Comparison of ENCODE assay signal across 17 cellular contexts in the genomic region with DNA sequence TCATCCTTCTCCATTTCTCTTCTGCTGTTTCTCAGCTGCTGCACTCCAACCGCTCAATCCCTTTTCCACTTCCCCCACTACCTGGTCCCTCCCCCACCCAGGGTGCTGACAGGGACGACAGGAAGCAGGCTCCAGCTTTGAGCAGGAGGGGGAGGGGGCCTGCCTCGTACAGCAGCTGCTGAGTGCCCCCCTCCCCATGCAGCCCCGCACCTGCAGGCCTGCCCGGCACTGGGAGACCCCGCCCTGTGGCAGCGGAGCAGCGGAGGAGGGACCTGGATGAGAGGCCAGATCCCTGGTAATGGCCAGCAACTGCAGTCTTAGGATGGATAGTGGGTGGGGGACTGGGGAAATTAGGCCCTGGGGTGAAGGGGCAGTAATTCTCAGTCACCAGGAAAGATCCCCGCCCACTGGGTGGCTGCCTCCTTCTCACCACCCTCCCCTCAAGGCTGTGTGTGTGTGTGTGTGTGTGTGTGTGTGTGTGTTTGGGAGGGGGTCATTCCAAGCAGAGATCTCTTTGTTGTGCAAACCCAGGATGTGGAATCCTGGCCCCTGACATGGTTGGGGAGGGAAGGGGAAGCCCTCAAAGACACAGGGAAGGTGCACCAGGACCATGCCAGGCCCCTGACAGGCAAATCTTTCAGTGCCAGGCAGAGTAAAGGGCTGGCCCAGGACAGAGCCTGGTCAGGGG. TPM values are rescaled to one million over a fixed set of nuclear protein-coding genes. Genes with fewer than 3 reads are reported as not detected.
DNase-seq lines count a peak whose midpoint lies in the region; ATAC-seq, FAIRE-seq and TF ChIP-seq lines count a peak whose summit lies in the region.
"Had no signal": no experiment of that assay in that cellular context is flagged by ENCODE, and none has a peak within 500 bp of the region (broad histone marks: within the 10 kb centered on the region; RNA-seq: fewer than 3 reads in every experiment).

No MANE protein-coding gene starts in this region.

- H3K9ac ChIP-seq in Loucy (ENCODE audit: low read depth, low read length, poor library complexity, severe bottlenecking), result peak overlapping the region; percentile 16
- 0 out of 4 replicates have a peak overlapping the region, but pooled peaks of 1 of the 2 experiments have one; percentile 2 for H3K9ac ChIP-seq in K562 (ENCODE audit: insufficient read depth in 1 of 2, low read depth in 2 of 2, low read length in 2 of 2)
- H3K9ac ChIP-seq: KMS-11 had no signal

- H3K4me2 ChIP-seq in Loucy (ENCODE audit: low read depth, low read length, poor library complexity, severe bottlenecking), result no peak overlapping the region
- no peak overlapping the region for H3K4me2 ChIP-seq in K562 (ENCODE audit: insufficient read depth, low read length)
- H3K4me2 ChIP-seq: KMS-11 had no signal

- FAIRE-seq in K562 (lab: Jason Lieb, UNC), result no peak
- FAIRE-seq: GM12878, islet of Langerhans had no signal

- POLR2A ChIA-PET in K562 (lab: Yijun Ruan, JAX), result interaction anchor here (0.6 kb wide), 1 partner anchor 44 kb away, joined by 4 read pairs; no protein-coding TSS in a partner anchor

- BruUV-seq in K562 (replicated peaks; lab: Mats Ljungman, UMichigan), result no TSS peak

- DNase-seq in NCI-H2196 (lab: John Stamatoyannopoulos, UW; ENCODE audit: unreplicated experiment), result peak; percentile 88
- no peak for DNase-seq in K562 (ENCODE audit: extremely low read depth in 1 of 4, low spot score in 3 of 4)
- DNase-seq in stomach, result no peak
- DNase-seq in SKM-1 (lab: John Stamatoyannopoulos, UW; ENCODE audit: unreplicated experiment), result no peak
- DNase-seq in nucleus accumbens (lab: John Stamatoyannopoulos, UW), result no peak
- DNase-seq in GM19240 (ENCODE audit: insufficient read length, low spot score), result no peak
- DNase-seq in uterus, result no peak
- DNase-seq: activated CD4-positive, alpha-beta memory T cell treated with anti-CD3 and anti-CD28 coated beads, Interleukin-2, amount 10 ng/mL, durations not matched to agents 7 days and 5 days; activated naive CD4-positive, alpha-beta T cell treated with anti-CD3 and anti-CD28 coated beads, Interleukin-2, amount 10 ng/mL, durations not matched to agents 7 days and 5 days; naive B cell; tibial artery had no signal

- in situ Hi-C loops in K562 (cut with MboI), result no loop called here

- intact Hi-C loops in K562 (cut with micrococcal nuclease) (no loop called here), stomach (cut with DNase I; ENCODE audit: low total_unique reads) (no loop called here), uterus (cut with DNase I; ENCODE audit: low total_unique reads) (no loop called here)

- no peak overlapping the region for H3K27ac ChIP-seq in K562 (ENCODE audit: extremely low read depth, low read depth, low read length)
- H3K27ac ChIP-seq in stomach, result peak overlapping the region; percentile 88 to 96 (median 92)
- no peak overlapping the region for H3K27ac ChIP-seq in uterus
- H3K27ac ChIP-seq: KMS-11, skin epidermis, tibial artery had no signal

- H3K79me2 ChIP-seq in Loucy (ENCODE audit: insufficient read depth, low read length) (no peaks in the 10 kb centered on the region), K562 (ENCODE audit: control insufficient read depth, insufficient read depth, low read length) (no peaks in the 10 kb centered on the region)

- H2AFZ ChIP-seq in Loucy (ENCODE audit: low read length), result no peak overlapping the region
- no peak overlapping the region for H2AFZ ChIP-seq in K562 (ENCODE audit: low read depth, low read length)

- no peak overlapping the region for H3K4me3 ChIP-seq in Loucy (ENCODE audit: low read length, poor library complexity, severe bottlenecking)
- H3K4me3 ChIP-seq in K562, result no peak overlapping the region
- peak overlapping the region in 1 of 4 donors; percentile 49 for H3K4me3 ChIP-seq in stomach
- no peak overlapping the region for H3K4me3 ChIP-seq in uterus
- H3K4me3 ChIP-seq: GM12878, skin epidermis, tibial artery had no signal

- TF ChIP-seq CTCF in Loucy (conservative IDR thresholded peaks at IDR 0.05; ENCODE audit: low read length) (no peak), K562 (IDR thresholded peaks at IDR 0.05 in 2 of 3, conservative IDR thresholded peaks at IDR 0.05 in 1 of 3; ENCODE audit: insufficient read depth in 2 of 3, low read depth in 1 of 3, low read length in 3 of 3) (no peak), stomach (IDR thresholded peaks at IDR 0.05) (no peak), uterus (IDR thresholded peaks at IDR 0.05) (no peak)

- H3K36me3 ChIP-seq in Loucy (ENCODE audit: insufficient read depth, low read length) (no peaks in the 10 kb centered on the region), K562 (ENCODE audit: control insufficient read depth, insufficient read depth, low read length) (no peaks in the 10 kb centered on the region), stomach (no peaks in the 10 kb centered on the region), uterus (no peaks in the 10 kb centered on the region)
- H3K36me3 ChIP-seq: tibial artery had no signal

- 8% methylated on average over 6 of the region's 9 CpGs for WGBS in K562 (ENCODE audit: insufficient coverage, low coverage, missing lambda C conversion rate)
- whole genome bisulfite sequencing in stomach, 5 donors, result 12 to 25% (median 17%) methylated on average over 4 to 9 of the region's 9 CpGs

- no peak for TF ChIP-seq RAD21 in K562 (CRISPR knock-in tag; conservative IDR thresholded peaks at IDR 0.05 in 1 of 2, IDR thresholded peaks at IDR 0.05 in 1 of 2)

- no peaks in the 10 kb centered on the region for H3F3A ChIP-seq in Loucy (ENCODE audit: low read depth)

- no peak for TF ChIP-seq POLR2A in K562 (conservative IDR thresholded peaks at IDR 0.05)
- no peak for TF ChIP-seq POLR2A in stomach (IDR thresholded peaks at IDR 0.05)
- TF ChIP-seq POLR2A in uterus (IDR thresholded peaks at IDR 0.05), result no peak

- ATAC-seq in K562, result no peak
- ATAC-seq: GM12878 had no signal

- no peaks in the 10 kb centered on the region for H3K27me3 ChIP-seq in Loucy (ENCODE audit: insufficient read depth, low read length, poor library complexity, severe bottlenecking)
- peaks cover 0 to 32% of the 10 kb centered on the region in 2 experiments; a peak in 2 of 5 replicates for H3K27me3 ChIP-seq in K562 (ENCODE audit: control insufficient read depth in 2 of 2, insufficient read depth in 2 of 2, low read length in 2 of 2)
- H3K27me3 ChIP-seq in stomach, result peaks cover 23 to 100% (median 71%) of the 10 kb centered on the region in 3 donors
- H3K27me3 ChIP-seq in uterus, result peaks cover 19 to 39% of the 10 kb centered on the region in 2 donors

- TF ChIP-seq EP300 in K562 (IDR thresholded peaks at IDR 0.05; ENCODE audit: low read length) (no peak), stomach (IDR thresholded peaks at IDR 0.05) (no peak)

- CTCF ChIA-PET in K562 (lab: Yijun Ruan, JAX; ENCODE audit: low intra/inter-chr PET ratio), result no interaction called here

- H4K20me1 ChIP-seq in Loucy (ENCODE audit: insufficient read depth, low read length, poor library complexity, severe bottlenecking), result no peaks in the 10 kb centered on the region
- H4K20me1 ChIP-seq in K562 (replicated peaks; ENCODE audit: control insufficient read depth, insufficient read depth, low read length), result no peaks in the 10 kb centered on the region

- H3K9me3 ChIP-seq in Loucy (ENCODE audit: insufficient read depth, low read depth, low read length), result no peaks in the 10 kb centered on the region
- no peaks in the 10 kb centered on the region for H3K9me3 ChIP-seq in K562 (replicated peaks; ENCODE audit: control insufficient read depth, insufficient read depth, low read depth, low read length)
- no peaks in the 10 kb centered on the region for H3K9me3 ChIP-seq in stomach
- no peaks in the 10 kb centered on the region for H3K9me3 ChIP-seq in uterus
- H3K9me3 ChIP-seq: tibial artery had no signal

- H3K9me1 ChIP-seq in K562 (ENCODE audit: control insufficient read depth, insufficient read depth, low read length), result no peaks in the 10 kb centered on the region

- no peaks in the 10 kb centered on the region for H3K9me2 ChIP-seq in Loucy (replicated peaks; ENCODE audit: low read depth, low read length)

- H3K4me1 ChIP-seq in Loucy (ENCODE audit: insufficient read depth, low read length, poor library complexity, severe bottlenecking), result peaks cover 33% of the 10 kb centered on the region
- peaks cover 9 to 38% of the 10 kb centered on the region in 2 experiments for H3K4me1 ChIP-seq in K562 (replicated peaks in 1 of 2; ENCODE audit: control insufficient read depth in 2 of 2, insufficient read depth in 2 of 2, low read length in 2 of 2)
- peaks cover 24 to 74% (median 63%) of the 10 kb centered on the region in 4 donors for H3K4me1 ChIP-seq in stomach
- peaks cover 0 to 18% of the 10 kb centered on the region in 2 donors for H3K4me1 ChIP-seq in uterus

RNA-seq across cellular contexts. Expression of a gene that starts 6.8 kb away (rescaled TPM):
- 1.6 TPM in 1 of 2 replicates, not detected in the other for total RNA-seq in K562 (2011; cell fraction: chromatin; rRNA removed; ENCODE audit: low replicate concordance)
- 1.0 TPM in 1 of 2 replicates, not detected in the other for total RNA-seq in K562 (2011; cell fraction: nucleolus; rRNA removed)
- total RNA-seq in K562 (2011; cell fraction: nucleoplasm; rRNA removed), result 0.81 TPM in 1 of 2 replicates, not detected in the other
- 0.73 TPM in 1 of 2 replicates, not detected in the other for total RNA-seq in K562 (2014; rRNA removed)
- total RNA-seq in K562 (2014; rRNA removed; fragmentation: Illumina TruSeq; extraction: Trizol), result not detected in 2 replicates
- total RNA-seq in K562 (2015; rRNA removed; fragmentation: Illumina TruSeq; extraction: Trizol), result 0.72 and 0.75 TPM in 2 replicates
- total RNA-seq in K562 (2021), result 0.51 and 0.81 TPM in 2 replicates
- 0.23 and 1.8 TPM in 2 replicates for polyA plus RNA-seq in K562 (2011; rRNA removed)
- polyA plus RNA-seq in K562 (2011; cell fraction: cytosol; rRNA removed), result 0.62 and 9.2 TPM in 2 replicates
- polyA plus RNA-seq in K562 (2011; cell fraction: nucleus; rRNA removed), result 1.7 and 14.2 TPM in 2 replicates
- polyA plus RNA-seq in K562 (2012), result 0.75 and 1.6 TPM in 2 replicates
- not detected in 2 replicates for polyA plus RNA-seq in K562 (2014; fragmentation: Illumina TruSeq; extraction: Trizol)
- under 1 TPM in 1 of 2 experiments, not detected in 1; 0.11 TPM for polyA plus RNA-seq in K562 (2014; fragmentation: Nextera tagmentation; extraction: Ambion mirVana)
- polyA plus RNA-seq in K562 (2014; rRNA removed), result not detected in 2 replicates
- polyA minus RNA-seq in K562 (2011; rRNA and poly(A)+ RNA removed), result 0.91 TPM in 1 of 2 replicates, not detected in the other
- 2.6 TPM in 1 of 2 replicates, not detected in the other for polyA minus RNA-seq in K562 (2011; cell fraction: cytosol; rRNA and poly(A)+ RNA removed)
- 0.67 TPM in 1 of 2 replicates, not detected in the other for polyA minus RNA-seq in K562 (2011; cell fraction: nucleus; rRNA and poly(A)+ RNA removed)
- 1 to 10 TPM in 1 of 5 donors, not detected in 4; 2.8 TPM for total RNA-seq in stomach
- polyA plus RNA-seq in stomach, result 1 to 10 TPM; 1.2 to 7.5 (median 3.7) TPM
- not detected for total RNA-seq in uterus
- total RNA-seq: activated CD4-positive, alpha-beta memory T cell treated with anti-CD3 and anti-CD28 coated beads, Interleukin-2, amount 10 ng/mL, durations not matched to agents 7 days and 5 days; fibroblast of lung; GM12878 had no signal
- polyA plus RNA-seq: fibroblast of lung, GM12878 had no signal

RNA-seq across cellular contexts. Expression of a gene that starts 15.0 kb away (rescaled TPM):
- total RNA-seq in K562 (2011; cell fraction: chromatin; rRNA removed; ENCODE audit: low replicate concordance), result 0.51 TPM in 1 of 2 replicates, not detected in the other
- 0.17 TPM in 1 of 2 replicates, not detected in the other for total RNA-seq in K562 (2011; cell fraction: nucleolus; rRNA removed)
- total RNA-seq in K562 (2011; cell fraction: nucleoplasm; rRNA removed), result 0.38 TPM in 1 of 2 replicates, not detected in the other
- total RNA-seq in K562 (2014; rRNA removed), result 0.45 and 0.57 TPM in 2 replicates
- 0.29 TPM in 1 of 2 replicates, not detected in the other for total RNA-seq in K562 (2014; rRNA removed; fragmentation: Illumina TruSeq; extraction: Trizol)
- 0.36 and 0.49 TPM in 2 replicates for total RNA-seq in K562 (2015; rRNA removed; fragmentation: Illumina TruSeq; extraction: Trizol)
- 1.6 and 2.4 TPM in 2 replicates for total RNA-seq in K562 (2021)
- polyA plus RNA-seq in K562 (2011; rRNA removed), result 1.1 TPM in 2 replicates
- 1.0 and 5.2 TPM in 2 replicates for polyA plus RNA-seq in K562 (2011; cell fraction: cytosol; rRNA removed)
- 1.5 and 5.2 TPM in 2 replicates for polyA plus RNA-seq in K562 (2011; cell fraction: nucleus; rRNA removed)
- polyA plus RNA-seq in K562 (2012), result 5.2 and 7.5 TPM in 2 replicates
- 0.79 and 0.83 TPM in 2 replicates for polyA plus RNA-seq in K562 (2014; fragmentation: Illumina TruSeq; extraction: Trizol)
- polyA plus RNA-seq in K562 (2014; fragmentation: Nextera tagmentation; extraction: Ambion mirVana), result under 1 TPM; 0.08 to 0.14 TPM
- 0.78 and 1.7 TPM in 2 replicates for polyA plus RNA-seq in K562 (2014; rRNA removed)
- 0.27 and 0.81 TPM in 2 replicates for polyA minus RNA-seq in K562 (2011; rRNA and poly(A)+ RNA removed)
- 2.3 and 4.0 TPM in 2 replicates for polyA minus RNA-seq in K562 (2011; cell fraction: cytosol; rRNA and poly(A)+ RNA removed)
- polyA minus RNA-seq in K562 (2011; cell fraction: nucleus; rRNA and poly(A)+ RNA removed), result 0.33 and 0.94 TPM in 2 replicates
- 1 to 10 TPM in 1 of 5 donors, not detected in 4; 1.3 TPM for total RNA-seq in stomach
- polyA plus RNA-seq in stomach, result 1 to 10 TPM in 1 of 3 donors, under 1 TPM in 2; 0.28 to 6.4 (median 0.87) TPM
- not detected for total RNA-seq in uterus
- total RNA-seq: activated CD4-positive, alpha-beta memory T cell treated with anti-CD3 and anti-CD28 coated beads, Interleukin-2, amount 10 ng/mL, durations not matched to agents 7 days and 5 days; fibroblast of lung; GM12878 had no signal
- polyA plus RNA-seq: fibroblast of lung, GM12878 had no signal

RNA-seq across cellular contexts. Expression of a gene that starts 40.6 kb away (rescaled TPM):
- total RNA-seq in K562 (2011; cell fraction: chromatin; rRNA removed; ENCODE audit: low replicate concordance), result 0.12 TPM in 1 of 2 replicates, not detected in the other
- total RNA-seq in K562 (2011; cell fraction: nucleolus; rRNA removed), result not detected in 2 replicates
- total RNA-seq in K562 (2011; cell fraction: nucleoplasm; rRNA removed), result 0.22 and 0.38 TPM in 2 replicates
- total RNA-seq in K562 (2014; rRNA removed), result not detected in 2 replicates
- not detected in 2 replicates for total RNA-seq in K562 (2014; rRNA removed; fragmentation: Illumina TruSeq; extraction: Trizol)
- total RNA-seq in K562 (2015; rRNA removed; fragmentation: Illumina TruSeq; extraction: Trizol), result not detected in 2 replicates
- 0.09 TPM in 1 of 2 replicates, not detected in the other for total RNA-seq in K562 (2021)
- not detected in 2 replicates for polyA plus RNA-seq in K562 (2011; rRNA removed)
- polyA plus RNA-seq in K562 (2011; cell fraction: cytosol; rRNA removed), result 0.03 and 0.04 TPM in 2 replicates
- 0.08 and 0.17 TPM in 2 replicates for polyA plus RNA-seq in K562 (2011; cell fraction: nucleus; rRNA removed)
- polyA plus RNA-seq in K562 (2012), result 0.03 and 0.08 TPM in 2 replicates
- not detected in 2 replicates for polyA plus RNA-seq in K562 (2014; fragmentation: Illumina TruSeq; extraction: Trizol)
- not detected for polyA plus RNA-seq in K562 (2014; fragmentation: Nextera tagmentation; extraction: Ambion mirVana)
- polyA plus RNA-seq in K562 (2014; rRNA removed), result not detected in 2 replicates
- 0.09 and 0.11 TPM in 2 replicates for polyA minus RNA-seq in K562 (2011; rRNA and poly(A)+ RNA removed)
- polyA minus RNA-seq in K562 (2011; cell fraction: cytosol; rRNA and poly(A)+ RNA removed), result not detected in 2 replicates
- polyA minus RNA-seq in K562 (2011; cell fraction: nucleus; rRNA and poly(A)+ RNA removed), result 0.13 and 0.22 TPM in 2 replicates
- total RNA-seq in stomach, result under 1 TPM in 3 of 5 donors, not detected in 2; 0.37 to 0.58 (median 0.45) TPM
- polyA plus RNA-seq in stomach, result under 1 TPM; 0.20 to 0.56 (median 0.46) TPM
- not detected for total RNA-seq in uterus
- total RNA-seq: activated CD4-positive, alpha-beta memory T cell treated with anti-CD3 and anti-CD28 coated beads, Interleukin-2, amount 10 ng/mL, durations not matched to agents 7 days and 5 days; GM12878 had no signal
- polyA plus RNA-seq: GM12878 had no signal

RNA-seq across cellular contexts. Expression of a gene that starts 41.3 kb away (rescaled TPM):
- total RNA-seq in K562 (2011; cell fraction: chromatin; rRNA removed; ENCODE audit: low replicate concordance), result 0.25 TPM in 1 of 2 replicates, not detected in the other
- not detected in 2 replicates for total RNA-seq in K562 (2011; cell fraction: nucleolus; rRNA removed)
- total RNA-seq in K562 (2011; cell fraction: nucleoplasm; rRNA removed), result not detected in 2 replicates
- total RNA-seq in K562 (2014; rRNA removed) (not detected in 2 replicates), K562 (2014; rRNA removed; fragmentation: Illumina TruSeq; extraction: Trizol) (not detected in 2 replicates), K562 (2015; rRNA removed; fragmentation: Illumina TruSeq; extraction: Trizol) (not detected in 2 replicates), K562 (2021) (not detected in 2 replicates), stomach (1 to 10 TPM in 1 of 5 donors, not detected in 4; 2.6 TPM), uterus (1 to 10 TPM in 3 of 4 donors, under 1 TPM in 1; 0.21 to 3.5 (median 1.9) TPM)
- polyA plus RNA-seq in K562 (2011; rRNA removed) (not detected in 2 replicates), K562 (2014; fragmentation: Illumina TruSeq; extraction: Trizol) (not detected in 2 replicates), K562 (2014; fragmentation: Nextera tagmentation; extraction: Ambion mirVana) (not detected), K562 (2014; rRNA removed) (not detected in 2 replicates), stomach (under 1 TPM in 1 of 3 donors, not detected in 2; 0.10 TPM)
- polyA plus RNA-seq in K562 (2011; cell fraction: cytosol; rRNA removed), result not detected in 2 replicates
- polyA plus RNA-seq in K562 (2011; cell fraction: nucleus; rRNA removed), result not detected in 2 replicates
- polyA plus RNA-seq in K562 (2012), result 0.03 TPM in 1 of 2 replicates, not detected in the other
- not detected in 2 replicates for polyA minus RNA-seq in K562 (2011; rRNA and poly(A)+ RNA removed)
- polyA minus RNA-seq in K562 (2011; cell fraction: cytosol; rRNA and poly(A)+ RNA removed), result not detected in 2 replicates
- polyA minus RNA-seq in K562 (2011; cell fraction: nucleus; rRNA and poly(A)+ RNA removed), result not detected in 2 replicates
- total RNA-seq: activated CD4-positive, alpha-beta memory T cell treated with anti-CD3 and anti-CD28 coated beads, Interleukin-2, amount 10 ng/mL, durations not matched to agents 7 days and 5 days; fibroblast of lung; GM12878 had no signal
- polyA plus RNA-seq: fibroblast of lung, GM12878 had no signal

Comparison
In these comparisons a context has a peak if more than half of its experiments do, and no peak if none do; other contexts are left out.
1. H3K27ac ChIP-seq: peak in stomach (5 of 5); none in K562 (single experiment) and uterus (0 of 2).